ENCODE assay signal across 30 cellular contexts in the genomic region with DNA sequence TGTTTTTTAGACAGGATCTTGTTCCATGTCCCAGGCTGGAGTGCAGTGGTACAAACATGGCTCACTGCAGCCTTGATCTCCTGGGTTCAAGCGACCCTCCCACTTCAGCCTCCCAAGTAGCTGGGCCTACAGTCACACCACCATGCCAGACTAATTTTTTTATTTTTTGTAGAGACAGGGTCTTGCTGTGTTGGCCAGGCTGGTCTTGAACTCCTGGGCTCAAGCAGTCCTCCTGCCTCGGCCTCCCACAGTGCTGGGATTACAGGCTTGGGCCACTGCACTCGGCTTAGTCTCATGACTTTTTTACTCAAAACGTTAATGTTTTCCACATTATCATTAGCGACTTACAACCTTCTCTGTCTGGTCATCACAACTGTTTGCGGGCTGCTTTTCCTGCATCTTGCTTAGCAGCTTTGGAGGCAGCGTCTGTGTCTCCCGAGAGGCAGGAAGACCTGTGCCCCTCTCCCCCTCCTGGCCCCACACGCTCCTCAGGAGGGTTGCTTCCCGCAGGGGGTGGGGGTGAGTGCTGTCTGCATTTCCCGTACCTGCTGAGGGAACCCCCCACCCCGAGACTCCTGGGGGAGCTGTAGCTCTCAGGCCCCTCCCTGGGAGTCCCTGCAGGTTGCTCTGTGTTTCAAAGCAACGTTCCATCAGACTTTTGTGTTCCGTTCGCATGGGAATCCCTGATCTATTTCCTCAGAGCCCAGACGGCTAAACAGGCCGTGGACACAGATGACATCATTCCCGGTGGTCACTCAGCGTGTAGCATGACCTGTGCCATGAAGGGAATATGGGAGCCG. TPM values are rescaled to one million over a fixed set of nuclear protein-coding genes. Genes with fewer than 3 reads are reported as not detected.
DNase-seq lines count a peak whose midpoint lies in the region; ATAC-seq, FAIRE-seq and TF ChIP-seq lines count a peak whose summit lies in the region.
"Had no signal": no experiment of that assay in that cellular context is flagged by ENCODE, and none has a peak within 500 bp of the region (broad histone marks: within the 10 kb centered on the region; RNA-seq: fewer than 3 reads in every experiment).

No MANE protein-coding gene starts in this region.

- CTCF ChIA-PET in HEK293 (lab: Yijun Ruan, JAX): interaction anchor here (0.7 to 2.6 kb wide), 4 partner anchors 9 to 180 kb away, joined by 3 to 15 read pairs (median 4); no protein-coding TSS in a partner anchor

- H3K36me3 ChIP-seq in BLaER1: peaks cover 41% of the 10 kb centered on the region
- H3K36me3 ChIP-seq in HEK293 (ENCODE audit: control insufficient read depth in 2 of 2, insufficient read depth in 1 of 2, low read length in 2 of 2): peaks cover 0 to 33% of the 10 kb centered on the region in 2 experiments; a peak in 1 of 3 replicates
- peaks cover 2 to 12% of the 10 kb centered on the region in 2 donors for H3K36me3 ChIP-seq in kidney (ENCODE audit: control insufficient read depth in 1 of 2, insufficient read depth in 2 of 2, low read length in 2 of 2)

- POLR2A ChIA-PET in HEK293 (lab: Yijun Ruan, JAX): no interaction called here

- no peak for ATAC-seq in GM19455 (IDR thresholded peaks at IDR 0.05; ENCODE audit: unreplicated experiment)
- ATAC-seq: left lobe of liver, PC-3 had no signal

- H3K9me3 ChIP-seq in BLaER1 (no peaks in the 10 kb centered on the region), HEK293 (ENCODE audit: control insufficient read depth, insufficient read depth, low read depth, low read length) (no peaks in the 10 kb centered on the region), kidney (ENCODE audit: control insufficient read depth in 1 of 2, low read length in 2 of 2) (no peaks in the 10 kb centered on the region)
- H3K9me3 ChIP-seq: esophagus muscularis mucosa, SK-N-SH, stomach, tibial nerve had no signal

- H3K4me1 ChIP-seq in BLaER1 (peaks cover 35% of the 10 kb centered on the region), HEK293 (ENCODE audit: control insufficient read depth, insufficient read depth, low read length) (no peaks in the 10 kb centered on the region), kidney (ENCODE audit: control insufficient read depth in 1 of 2, insufficient read depth in 1 of 2, low read depth in 1 of 2, low read length in 2 of 2) (peaks cover 0 to 2% of the 10 kb centered on the region in 2 donors)

- H3K27ac ChIP-seq in BLaER1 (no peak overlapping the region), HEK293 (ENCODE audit: extremely low read depth, low read depth, low read length) (no peak overlapping the region), cingulate gyrus (ENCODE audit: low read depth, low read length) (peak overlapping the region; percentile 91), kidney (ENCODE audit: low read depth in 2 of 2, low read length in 2 of 2) (no peak overlapping the region)
- H3K27ac ChIP-seq: esophagus muscularis mucosa, HL-60, skin epidermis, stomach, tibial nerve had no signal

- TF ChIP-seq CTCF in HEK293 (tag by site-specific recombination; IDR thresholded peaks at IDR 0.05) (no peak), kidney (IDR thresholded peaks at IDR 0.05; ENCODE audit: borderline replicate concordance, extremely low read depth, insufficient read depth) (no peak)

- DNase-seq in lung microvascular endothelial cell (ENCODE audit: low read depth in 2 of 2): peak; percentile 29 to 67
- no peak for DNase-seq in NCI-H1417 treated with DMSO at 0.1 percent for 48 hours (lab: John Stamatoyannopoulos, UW)
- DNase-seq in effector CD8-positive, alpha-beta T cell (lab: John Stamatoyannopoulos, UW): no peak
- DNase-seq in kidney: no peak
- DNase-seq: activated gamma-delta T cell; activated T-cell treated with anti-CD3 and anti-CD28 coated beads for 4 hours; foreskin melanocyte; mesendoderm; NCI-H1092; NCI-H187 treated with DMSO at 0.1 percent for 48 hours; NCI-H2171 treated with DMSO at 0.1 percent for 48 hours; NCI-H524 treated with DMSO at 0.1 percent for 48 hours; NK-92 treated with Interleukin-12 subunit alpha and Interleukin-12 subunit beta, amount 100 ng/mL, for 24 hours; PC-3; SK-N-SH; stimulated activated CD4-positive, alpha-beta T cell treated with anti-CD3 and anti-CD28 coated beads, Interleukin-1b, Interleukin-23, amount 100 ng/mL, for 48 hours; stimulated activated CD8-positive, alpha-beta memory T cell treated with anti-CD3 and anti-CD28 coated beads, Interleukin-4, amount 100 ng/mL, for 48 hours; stomach had no signal

- no peak overlapping the region for H3K9ac ChIP-seq in BLaER1
- H3K9ac ChIP-seq in kidney (ENCODE audit: low read length in 2 of 2): no peak overlapping the region
- H3K9ac ChIP-seq: SK-N-SH had no signal

- intact Hi-C loops in kidney (cut with DNase I): no loop called here

- H3K27me3 ChIP-seq in BLaER1: no peaks in the 10 kb centered on the region

- H3K4me2 ChIP-seq in BLaER1: peak overlapping the region; percentile 18
- H3K4me2 ChIP-seq: SK-N-SH had no signal

- FAIRE-seq in kidney (lab: Jason Lieb, UNC): no peak
- FAIRE-seq: colon, G401.6, TTC549 had no signal

- no peaks in the 10 kb centered on the region; the same call in 1 of the 2 replicates for H4K20me1 ChIP-seq in BLaER1

- H3K4me3 ChIP-seq in BLaER1 (no peak overlapping the region), HEK293 (ENCODE audit: low read depth, low read length) (no peak overlapping the region), kidney (ENCODE audit: low read length in 2 of 2) (no peak overlapping the region)
- H3K4me3 ChIP-seq: esophagus muscularis mucosa, skin epidermis, stomach, tibial nerve had no signal

TF ChIP-seq in HEK293, 187 proteins besides CTCF, POLR2A, EP300 and RAD21:
- TF ChIP-seq ZIC2 (tag by site-specific recombination; IDR thresholded peaks at IDR 0.05) (peak; percentile 75), ZNF121 (tag by site-specific recombination; IDR thresholded peaks at IDR 0.05) (peak; percentile 97), ATF2 (tag by site-specific recombination; IDR thresholded peaks at IDR 0.05; ENCODE audit: low read depth) (0 out of 2 replicates have a peak, but pooled peaks have one; percentile 34)
- TF ChIP-seq, protein P1, sequence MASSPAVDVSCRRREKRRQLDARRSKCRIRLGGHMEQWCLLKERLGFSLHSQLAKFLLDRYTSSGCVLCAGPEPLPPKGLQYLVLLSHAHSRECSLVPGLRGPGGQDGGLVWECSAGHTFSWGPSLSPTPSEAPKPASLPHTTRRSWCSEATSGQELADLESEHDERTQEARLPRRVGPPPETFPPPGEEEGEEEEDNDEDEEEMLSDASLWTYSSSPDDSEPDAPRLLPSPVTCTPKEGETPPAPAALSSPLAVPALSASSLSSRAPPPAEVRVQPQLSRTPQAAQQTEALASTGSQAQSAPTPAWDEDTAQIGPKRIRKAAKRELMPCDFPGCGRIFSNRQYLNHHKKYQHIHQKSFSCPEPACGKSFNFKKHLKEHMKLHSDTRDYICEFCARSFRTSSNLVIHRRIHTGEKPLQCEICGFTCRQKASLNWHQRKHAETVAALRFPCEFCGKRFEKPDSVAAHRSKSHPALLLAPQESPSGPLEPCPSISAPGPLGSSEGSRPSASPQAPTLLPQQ (tag by site-specific recombination; IDR thresholded peaks at IDR 0.05): no peak

RNA-seq across cellular contexts. Expression of gene PGS1, which starts 52.6 kb away (rescaled TPM):
- total RNA-seq in lung microvascular endothelial cell: 15.7 and 26.4 TPM in 2 replicates
- 65.4 TPM for total RNA-seq in kidney
- 15.6 TPM for polyA plus RNA-seq in kidney (ENCODE audit: insufficient read depth, low read depth, low replicate concordance)

Comparison
In these comparisons a context has a peak if more than half of its experiments do, and no peak if none do; other contexts are left out.
1. DNase-seq: peak in lung microvascular endothelial cell (2 of 2); none in NCI-H1417 treated with DMSO at 0.1 percent for 48 hours (single experiment), effector CD8-positive, alpha-beta T cell (single experiment) and kidney (single experiment).